1 cellular context compared by ENCODE assay signal in genomic region chr19:53868892-53869804, GRCh38.
TF ChIP-seq lines count a peak whose summit lies in the region.

No MANE protein-coding gene starts in this region.

TF ChIP-seq in HEK293, 187 proteins besides CTCF, POLR2A, EP300 and RAD21 (continued from another document and continues in another):
- no peak for TF ChIP-seq ZNF645 (tag by site-specific recombination; IDR thresholded peaks at IDR 0.05)
- TF ChIP-seq ZNF555 (tag by site-specific recombination; conservative IDR thresholded peaks at IDR 0.05), result no peak
- TF ChIP-seq ZNF639 (tag by site-specific recombination; IDR thresholded peaks at IDR 0.05), result no peak
- no peak for TF ChIP-seq OSR2 (tag by site-specific recombination; IDR thresholded peaks at IDR 0.05)
- TF ChIP-seq ZNF768 (tag by site-specific recombination; IDR thresholded peaks at IDR 0.05), result no peak
- TF ChIP-seq ZSCAN30 (tag by site-specific recombination; IDR thresholded peaks at IDR 0.05), result no peak
- TF ChIP-seq ZNF692 (tag by site-specific recombination; IDR thresholded peaks at IDR 0.05), result peak; percentile 24
- TF ChIP-seq OVOL3 (tag by site-specific recombination; IDR thresholded peaks at IDR 0.05), result no peak
- TF ChIP-seq ZNF701 (tag by site-specific recombination; IDR thresholded peaks at IDR 0.05), result peak; percentile 75; the same call in 1 of the 2 replicates
- TF ChIP-seq WT1 (tag by site-specific recombination; IDR thresholded peaks at IDR 0.05), result peak; percentile 6
- no peak for TF ChIP-seq ZNF274 (IDR thresholded peaks at IDR 0.05; ENCODE audit: low read length)
- TF ChIP-seq ZNF274 (tag by site-specific recombination; IDR thresholded peaks at IDR 0.05; ENCODE audit: borderline replicate concordance), result no peak
- TF ChIP-seq PRDM1 (tag by site-specific recombination; IDR thresholded peaks at IDR 0.05), result 0 out of 2 replicates have a peak, but pooled peaks have one; percentile 24
- TF ChIP-seq ZNF398 (tag by site-specific recombination; IDR thresholded peaks at IDR 0.05), result peak; percentile 80
- no peak for TF ChIP-seq ZNF776 (tag by site-specific recombination; IDR thresholded peaks at IDR 0.05; ENCODE audit: borderline replicate concordance)
- no peak for TF ChIP-seq ZNF2 (tag by site-specific recombination; IDR thresholded peaks at IDR 0.05)
- no peak for TF ChIP-seq ZBTB49 (tag by site-specific recombination; IDR thresholded peaks at IDR 0.05; ENCODE audit: low read depth)
- TF ChIP-seq ZFP41 (tag by site-specific recombination; IDR thresholded peaks at IDR 0.05; ENCODE audit: borderline replicate concordance), result no peak
- no peak for TF ChIP-seq ZNF24 (tag by site-specific recombination; IDR thresholded peaks at IDR 0.05)
- no peak for TF ChIP-seq ZNF280D (tag by site-specific recombination; IDR thresholded peaks at IDR 0.05)
- no peak for TF ChIP-seq AEBP2 (tag by site-specific recombination; IDR thresholded peaks at IDR 0.05; ENCODE audit: borderline replicate concordance)
- TF ChIP-seq ZNF121 (tag by site-specific recombination; IDR thresholded peaks at IDR 0.05), result no peak
- TF ChIP-seq ZNF704 (tag by site-specific recombination; IDR thresholded peaks at IDR 0.05), result no peak
- no peak; the same call in 1 of the 2 replicates for TF ChIP-seq ZNF843 (tag by site-specific recombination; IDR thresholded peaks at IDR 0.05)
- TF ChIP-seq ZNF16 (tag by site-specific recombination; IDR thresholded peaks at IDR 0.05; ENCODE audit: low read depth), result no peak
- no peak; the same call in 1 of the 2 replicates for TF ChIP-seq ZNF341 (tag by site-specific recombination; IDR thresholded peaks at IDR 0.05; ENCODE audit: low read depth)
- no peak for TF ChIP-seq ZNF354C (tag by site-specific recombination; IDR thresholded peaks at IDR 0.05; ENCODE audit: borderline replicate concordance, low read depth)
- no peak for TF ChIP-seq ATF2 (tag by site-specific recombination; IDR thresholded peaks at IDR 0.05; ENCODE audit: low read depth)
- TF ChIP-seq ZNF626 (tag by site-specific recombination; IDR thresholded peaks at IDR 0.05), result no peak
- no peak for TF ChIP-seq ZNF621 (tag by site-specific recombination; IDR thresholded peaks at IDR 0.05)
- TF ChIP-seq ZNF202 (tag by site-specific recombination; IDR thresholded peaks at IDR 0.05; ENCODE audit: borderline replicate concordance), result no peak
- 0 out of 2 replicates have a peak, but pooled peaks have one; percentile 37 for TF ChIP-seq ZNF501 (tag by site-specific recombination; IDR thresholded peaks at IDR 0.05)
- TF ChIP-seq ZBTB8A (tag by site-specific recombination; IDR thresholded peaks at IDR 0.05), result peak; percentile 75
- no peak for TF ChIP-seq HOXA7 (CRISPR knock-in tag; IDR thresholded peaks at IDR 0.05; ENCODE audit: borderline replicate concordance)
- no peak for TF ChIP-seq TCF7L2 (IDR thresholded peaks at IDR 0.05; ENCODE audit: borderline replicate concordance, low read depth, low read length)
- TF ChIP-seq PRDM2 (tag by site-specific recombination; IDR thresholded peaks at IDR 0.05; ENCODE audit: borderline replicate concordance), result no peak
